In the genomic region with DNA sequence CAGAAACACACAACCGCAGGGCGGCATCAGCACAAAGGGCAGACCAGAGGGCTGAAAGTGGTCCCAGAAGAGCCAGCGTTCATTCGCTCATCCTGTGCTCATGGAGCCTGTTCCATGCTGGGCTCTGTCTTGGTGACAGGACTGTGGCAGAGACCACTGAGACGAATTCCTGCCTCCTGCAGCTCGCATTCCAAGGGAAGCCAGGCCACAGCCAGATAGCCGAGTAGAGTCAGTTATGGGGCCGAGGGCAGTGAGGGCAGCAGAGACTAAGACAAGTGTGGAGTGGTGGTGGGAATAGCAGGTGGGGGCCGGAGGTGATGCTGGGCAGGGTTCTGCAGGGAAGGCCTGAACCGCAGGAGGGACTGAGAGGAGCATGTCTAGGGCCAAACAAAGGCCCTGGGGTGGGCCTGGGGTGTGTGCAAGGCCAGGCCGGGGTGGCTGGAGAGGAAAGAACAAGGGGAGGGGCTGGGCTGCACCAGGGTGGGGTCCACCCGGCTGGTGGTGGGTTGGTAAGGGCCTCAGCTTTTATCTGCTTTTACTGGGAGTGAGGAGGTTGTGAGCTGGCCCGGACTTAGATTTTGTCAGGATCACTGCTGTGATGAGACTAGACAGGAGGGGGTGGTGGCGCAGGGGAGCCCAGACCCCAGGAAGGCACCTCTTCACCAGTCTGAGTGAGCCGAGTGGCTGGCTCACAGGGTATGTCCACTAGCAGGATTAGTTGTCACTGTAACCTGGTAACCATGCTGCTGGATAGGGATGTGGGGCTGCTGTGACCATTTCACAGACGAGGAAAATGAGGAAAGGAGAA, we compare ENCODE assay signal across 18 cellular contexts. TPM values are rescaled to one million over a fixed set of nuclear protein-coding genes. Genes with fewer than 3 reads are reported as not detected.
DNase-seq lines count a peak whose midpoint lies in the region; ATAC-seq and TF ChIP-seq lines count a peak whose summit lies in the region.
"Had no signal": no experiment of that assay in that cellular context is flagged by ENCODE, and none has a peak within 500 bp of the region (broad histone marks: within the 10 kb centered on the region; RNA-seq: fewer than 3 reads in every experiment).

No MANE protein-coding gene starts in this region.

- POLR2A ChIA-PET in activated CD4-positive, alpha-beta T cell treated with anti-CD3 and anti-CD28 coated beads for 36 hours (lab: Charles Lee) = no interaction called here
- POLR2A ChIA-PET in HEK293 (lab: Yijun Ruan, JAX) = no interaction called here

- H3K27ac Mint-ChIP-seq in activated CD4-positive, alpha-beta T cell treated with anti-CD3 and anti-CD28 coated beads for 36 hours = no peak overlapping the region
- no peak overlapping the region for H3K27ac Mint-ChIP-seq in activated CD4-positive, alpha-beta T cell treated with anti-CD3 and anti-CD28 coated beads, Interleukin-2, amount 10 ng/mL, durations not matched to agents 24 days and 14 days
- H3K27ac Mint-ChIP-seq in progenitor cell of endocrine pancreas = peak overlapping the region; percentile 80
- H3K27ac Mint-ChIP-seq: activated T-helper 2 cell treated with anti-CD3 and anti-CD28 coated beads, Interferon-gamma antibody, Interleukin-2, Interleukin-4, amounts not matched to agents 10 μg/mL and 5 μg/mL and 100 μg/mL, durations not matched to agents 14 hours and 24 hours and 36 hours; CD8-positive, alpha-beta memory T cell; T-helper 1 cell treated with Interleukin-12 subunit alpha and Interleukin-12 subunit beta and Interleukin-4 antibody, amounts not matched to agents 30 μg/mL and 1 μg/mL, for 36 hours had no signal

- no peak for TF ChIP-seq CTCF in HEK293 (tag by site-specific recombination; IDR thresholded peaks at IDR 0.05)
- TF ChIP-seq CTCF in progenitor cell of endocrine pancreas (IDR thresholded peaks at IDR 0.05; ENCODE audit: unreplicated experiment) = no peak

- no peaks in the 10 kb centered on the region for H3K36me3 Mint-ChIP-seq in activated CD4-positive, alpha-beta T cell treated with anti-CD3 and anti-CD28 coated beads for 36 hours (ENCODE audit: low read depth)
- H3K36me3 Mint-ChIP-seq in activated CD4-positive, alpha-beta T cell treated with anti-CD3 and anti-CD28 coated beads, Interleukin-2, amount 10 ng/mL, durations not matched to agents 24 days and 14 days (ENCODE audit: low read depth) = no peaks in the 10 kb centered on the region
- H3K36me3 Mint-ChIP-seq in progenitor cell of endocrine pancreas (ENCODE audit: insufficient read depth) = no peaks in the 10 kb centered on the region
- H3K36me3 Mint-ChIP-seq: CD8-positive, alpha-beta memory T cell had no signal

- no peaks in the 10 kb centered on the region for H3K4me1 Mint-ChIP-seq in activated CD4-positive, alpha-beta T cell treated with anti-CD3 and anti-CD28 coated beads for 36 hours
- H3K4me1 Mint-ChIP-seq in activated CD4-positive, alpha-beta T cell treated with anti-CD3 and anti-CD28 coated beads, Interleukin-2, amount 10 ng/mL, durations not matched to agents 24 days and 14 days = no peaks in the 10 kb centered on the region
- H3K4me1 Mint-ChIP-seq in progenitor cell of endocrine pancreas (ENCODE audit: low read depth) = peaks cover 16% of the 10 kb centered on the region
- H3K4me1 Mint-ChIP-seq: CD8-positive, alpha-beta memory T cell had no signal

- H3K9me3 Mint-ChIP-seq in activated CD4-positive, alpha-beta T cell treated with anti-CD3 and anti-CD28 coated beads for 36 hours (ENCODE audit: low read depth) = no peaks in the 10 kb centered on the region
- no peaks in the 10 kb centered on the region for H3K9me3 Mint-ChIP-seq in activated CD4-positive, alpha-beta T cell treated with anti-CD3 and anti-CD28 coated beads, Interleukin-2, amount 10 ng/mL, durations not matched to agents 24 days and 14 days
- no peaks in the 10 kb centered on the region for H3K9me3 Mint-ChIP-seq in progenitor cell of endocrine pancreas (ENCODE audit: low read depth)
- H3K9me3 Mint-ChIP-seq: activated T-helper 2 cell treated with anti-CD3 and anti-CD28 coated beads, Interferon-gamma antibody, Interleukin-2, Interleukin-4, amounts not matched to agents 10 μg/mL and 5 μg/mL and 100 μg/mL, durations not matched to agents 14 hours and 24 hours and 36 hours; CD8-positive, alpha-beta memory T cell; T-helper 1 cell treated with Interleukin-12 subunit alpha and Interleukin-12 subunit beta and Interleukin-4 antibody, amounts not matched to agents 30 μg/mL and 1 μg/mL, for 36 hours had no signal

- no peak overlapping the region for H3K4me3 ChIP-seq in HEK293 (ENCODE audit: low read depth, low read length)
- H3K4me3 ChIP-seq: A549, upper lobe of left lung had no signal

- H3K9me3 ChIP-seq in HEK293 (ENCODE audit: control insufficient read depth, insufficient read depth, low read depth, low read length) = no peaks in the 10 kb centered on the region
- H3K9me3 ChIP-seq: A549, upper lobe of left lung had no signal

- ATAC-seq in activated CD4-positive, alpha-beta T cell treated with anti-CD3 and anti-CD28 coated beads for 36 hours = no peak
- ATAC-seq: A549 had no signal

- no peak overlapping the region for H3K27ac ChIP-seq in HEK293 (ENCODE audit: extremely low read depth, low read depth, low read length)
- H3K27ac ChIP-seq: upper lobe of left lung had no signal

- peak; percentile 2 for DNase-seq in activated CD4-positive, alpha-beta T cell treated with anti-CD3 and anti-CD28 coated beads for 36 hours
- DNase-seq in activated CD4-positive, alpha-beta T cell treated with anti-CD3 and anti-CD28 coated beads, Interleukin-2, amount 10 ng/mL, durations not matched to agents 24 days and 14 days = no peak
- peak; percentile 52 for DNase-seq in left kidney (ENCODE audit: low read depth, low spot score)
- no peak for DNase-seq in progenitor cell of endocrine pancreas (ENCODE audit: low spot score, unreplicated experiment)
- no peak for DNase-seq in stimulated activated CD4-positive, alpha-beta T cell treated with anti-CD3 and anti-CD28 coated beads, Interleukin-2, amount 100 ng/mL, for 24 hours
- no peak for DNase-seq in NOMO-1 (lab: John Stamatoyannopoulos, UW; ENCODE audit: unreplicated experiment in 2 of 2)
- no peak for DNase-seq in A172 (ENCODE audit: low spot score)
- DNase-seq: activated CD4-positive, alpha-beta T cell treated with anti-CD3 and anti-CD28 coated beads for 4 hours; NCI-H2029 treated with DMSO at 0.1 percent for 48 hours; stimulated activated CD4-positive, alpha-beta T cell treated with anti-CD3 and anti-CD28 coated beads, Interleukin-2, amount 100 ng/mL, for 48 hours had no signal

- H3K27me3 Mint-ChIP-seq in activated CD4-positive, alpha-beta T cell treated with anti-CD3 and anti-CD28 coated beads for 36 hours = no peaks in the 10 kb centered on the region
- no peaks in the 10 kb centered on the region for H3K27me3 Mint-ChIP-seq in activated CD4-positive, alpha-beta T cell treated with anti-CD3 and anti-CD28 coated beads, Interleukin-2, amount 10 ng/mL, durations not matched to agents 24 days and 14 days
- H3K27me3 Mint-ChIP-seq in progenitor cell of endocrine pancreas = no peaks in the 10 kb centered on the region

- CTCF ChIA-PET in activated CD4-positive, alpha-beta T cell treated with anti-CD3 and anti-CD28 coated beads for 36 hours (lab: Charles Lee) = no interaction called here
- CTCF ChIA-PET in HEK293 (lab: Yijun Ruan, JAX) = no interaction called here

- H3K4me3 Mint-ChIP-seq in activated CD4-positive, alpha-beta T cell treated with anti-CD3 and anti-CD28 coated beads for 36 hours = no peak overlapping the region
- H3K4me3 Mint-ChIP-seq in activated CD4-positive, alpha-beta T cell treated with anti-CD3 and anti-CD28 coated beads, Interleukin-2, amount 10 ng/mL, durations not matched to agents 24 days and 14 days = no peak overlapping the region
- no peak overlapping the region for H3K4me3 Mint-ChIP-seq in progenitor cell of endocrine pancreas (ENCODE audit: low read depth)
- H3K4me3 Mint-ChIP-seq: CD8-positive, alpha-beta memory T cell; T-helper 1 cell treated with Interleukin-12 subunit alpha and Interleukin-12 subunit beta and Interleukin-4 antibody, amounts not matched to agents 30 μg/mL and 1 μg/mL, for 36 hours had no signal

- no peaks in the 10 kb centered on the region for H3K4me1 ChIP-seq in HEK293 (ENCODE audit: control insufficient read depth, insufficient read depth, low read length)

- no peaks in the 10 kb centered on the region for H3K36me3 ChIP-seq in HEK293 (ENCODE audit: control insufficient read depth in 2 of 2, insufficient read depth in 1 of 2, low read length in 2 of 2)
- H3K36me3 ChIP-seq: upper lobe of left lung had no signal

- intact Hi-C loops in activated CD4-positive, alpha-beta T cell treated with anti-CD3 and anti-CD28 coated beads for 36 hours (cut with DNase I, micrococcal nuclease) = no loop called here
- intact Hi-C loops in activated CD4-positive, alpha-beta T cell treated with anti-CD3 and anti-CD28 coated beads, Interleukin-2, amount 10 ng/mL, durations not matched to agents 24 days and 14 days (cut with micrococcal nuclease) = no loop called here

TF ChIP-seq in HEK293, 187 proteins besides CTCF, POLR2A, EP300 and RAD21:
- no peak for TF ChIP-seq ZNF777 (tag by site-specific recombination; IDR thresholded peaks at IDR 0.05; ENCODE audit: borderline replicate concordance)
- peak; percentile 21; the same call in 1 of the 2 replicates for TF ChIP-seq ZIC2 (tag by site-specific recombination; IDR thresholded peaks at IDR 0.05)
TF ChIP-seq in HEK293: peak in this region for 1.

RNA-seq across cellular contexts. Expression of a gene that starts 6.3 kb away (rescaled TPM):
- total RNA-seq in activated CD4-positive, alpha-beta T cell treated with anti-CD3 and anti-CD28 coated beads for 36 hours = not detected
- total RNA-seq in activated CD4-positive, alpha-beta T cell treated with anti-CD3 and anti-CD28 coated beads, Interleukin-2, amount 10 ng/mL, durations not matched to agents 24 days and 14 days = not detected in 2 replicates
- 0.14 and 0.38 TPM in 2 replicates for total RNA-seq in progenitor cell of endocrine pancreas
- 0.02 TPM in 1 of 2 replicates, not detected in the other for total RNA-seq in A172 (2014; rRNA removed; shearing (Covaris generic))
- total RNA-seq: activated T-helper 2 cell treated with anti-CD3 and anti-CD28 coated beads, Interferon-gamma antibody, Interleukin-2, Interleukin-4, amounts not matched to agents 10 μg/mL and 5 μg/mL and 100 μg/mL, durations not matched to agents 14 hours and 24 hours and 36 hours; CD8-positive, alpha-beta memory T cell; HT1080; M059J had no signal

Comparison
In these comparisons a context has a peak if more than half of its experiments do, and no peak if none do; other contexts are left out.
1. DNase-seq: peak in activated CD4-positive, alpha-beta T cell treated with anti-CD3 and anti-CD28 coated beads for 36 hours (single experiment) and left kidney (single experiment); none in activated CD4-positive, alpha-beta T cell treated with anti-CD3 and anti-CD28 coated beads, Interleukin-2, amount 10 ng/mL, durations not matched to agents 24 days and 14 days (single experiment), progenitor cell of endocrine pancreas (single experiment), stimulated activated CD4-positive, alpha-beta T cell treated with anti-CD3 and anti-CD28 coated beads, Interleukin-2, amount 100 ng/mL, for 24 hours (0 of 2), NOMO-1 (0 of 2) and A172 (single experiment).